Comparison of ENCODE assay signal across 21 cellular contexts in genomic region chr7:138025215-138026186, GRCh38. TPM values are rescaled to one million over a fixed set of nuclear protein-coding genes. Genes with fewer than 3 reads are reported as not detected.
DNase-seq lines count a peak whose midpoint lies in the region; ATAC-seq and TF ChIP-seq lines count a peak whose summit lies in the region.
"Had no signal": no experiment of that assay in that cellular context is flagged by ENCODE, and none has a peak within 500 bp of the region (broad histone marks: within the 10 kb centered on the region; RNA-seq: fewer than 3 reads in every experiment).

No MANE protein-coding gene starts in this region.

- CTCF ChIA-PET in PC-9 (lab: Charles Lee): no interaction called here

- intact Hi-C loops in PC-9 (cut with micrococcal nuclease; ENCODE audit: unreplicated experiment) (loop anchor here (5.0 kb wide), 1 partner anchor 477 kb away; no protein-coding TSS in a partner anchor), cardiac septum (cut with DNase I) (no loop called here)

- H3K9me3 ChIP-seq in PC-9 (ENCODE audit: insufficient read depth, low read depth): peaks cover 4% of the 10 kb centered on the region; the same call in 1 of the 2 replicates
- H3K9me3 ChIP-seq: ascending aorta, gastrocnemius medialis, lower lobe of right lung, transverse colon had no signal

- H3F3A ChIP-seq in PC-9 (ENCODE audit: insufficient read depth, low read depth): peaks cover 10% of the 10 kb centered on the region

- peak overlapping the region; percentile 4; the same call in 1 of the 2 replicates for H3K4me2 ChIP-seq in PC-9

- peak in 1 of 2 experiments; percentile 73 for DNase-seq in PC-9
- DNase-seq in medulla oblongata (ENCODE audit: extremely low spot score): no peak
- DNase-seq in cardiac septum (ENCODE audit: low spot score): no peak
- DNase-seq in HT-29 (ENCODE audit: low spot score): no peak
- DNase-seq: activated CD4-positive, CD25-positive, alpha-beta regulatory T cell; CD8-positive, alpha-beta T cell; cerebellar nuclear complex; DMS79; gastrocnemius medialis; H7; lower lobe of right lung; NCI-H1092; NCI-H510A treated with DMSO at 0.1 percent for 48 hours; transverse colon had no signal

- H3K9me2 ChIP-seq in PC-9 (ENCODE audit: insufficient read depth): no peaks in the 10 kb centered on the region

- no peaks in the 10 kb centered on the region for H3K79me2 ChIP-seq in PC-9 (ENCODE audit: low read depth)

- no peak for TF ChIP-seq CTCF in PC-9 (conservative IDR thresholded peaks at IDR 0.05)

- H3K4me3 ChIP-seq in PC-9: no peak overlapping the region
- H3K4me3 ChIP-seq: ascending aorta, gastrocnemius medialis, lower lobe of right lung, skin epidermis, transverse colon had no signal

- peaks cover 22% of the 10 kb centered on the region for H3K4me1 ChIP-seq in PC-9 (replicated peaks; ENCODE audit: insufficient read depth)
- H3K4me1 ChIP-seq: ascending aorta, gastrocnemius medialis, lower lobe of right lung, transverse colon had no signal

- ATAC-seq in GM18502 (IDR thresholded peaks at IDR 0.05; ENCODE audit: poor library complexity, unreplicated experiment) (peak; percentile 44), GM21528 (IDR thresholded peaks at IDR 0.05; ENCODE audit: low FRiP score, unreplicated experiment) (peak; percentile 45), HG03025 (IDR thresholded peaks at IDR 0.05; ENCODE audit: low FRiP score, unreplicated experiment) (peak; percentile 47), HG02840 (IDR thresholded peaks at IDR 0.05; ENCODE audit: low FRiP score, unreplicated experiment) (no peak)
- ATAC-seq: CD8-positive, alpha-beta T cell; gastrocnemius medialis; lower lobe of right lung had no signal

- POLR2A ChIA-PET in PC-9 (lab: Charles Lee; ENCODE audit: unreplicated experiment): no interaction called here

- H2AFZ ChIP-seq in PC-9: no peak overlapping the region

- no TSS peak for BruUV-seq in PC-9 (replicated peaks; lab: Mats Ljungman, UMichigan)

- no peaks in the 10 kb centered on the region for H3K36me3 ChIP-seq in PC-9 (ENCODE audit: low read depth)
- H3K36me3 ChIP-seq: ascending aorta, gastrocnemius medialis, lower lobe of right lung, transverse colon had no signal

- peak overlapping the region; percentile 18; the same call in 1 of the 2 replicates for H3K27ac ChIP-seq in PC-9
- H3K27ac ChIP-seq: ascending aorta, gastrocnemius medialis, lower lobe of right lung, skin epidermis had no signal

- H4K20me1 ChIP-seq in PC-9 (ENCODE audit: insufficient read depth): no peaks in the 10 kb centered on the region

- H3K27me3 ChIP-seq in PC-9 (ENCODE audit: insufficient read depth, low read depth): no peaks in the 10 kb centered on the region
- H3K27me3 ChIP-seq: ascending aorta, gastrocnemius medialis, transverse colon had no signal

RNA-seq across cellular contexts. Expression of gene CREB3L2, which starts 23.6 kb away (rescaled TPM):
- total RNA-seq in PC-9 (2021) (41.2 and 41.9 TPM in 2 replicates), cardiac septum (30.1 TPM)
- 3.2 and 4.1 TPM in 2 replicates for total RNA-seq in HT-29 (2014; rRNA removed; shearing (Covaris generic))

RNA-seq across cellular contexts. Expression of gene AKR1D1, which starts 50.8 kb away (rescaled TPM):
- not detected in 2 replicates for total RNA-seq in PC-9 (2021)
- total RNA-seq in cardiac septum: not detected
- not detected in 2 replicates for total RNA-seq in HT-29 (2014; rRNA removed; shearing (Covaris generic))
- total RNA-seq: ascending aorta; CD8-positive, alpha-beta T cell; H7; LHCN-M2; lower lobe of right lung; transverse colon had no signal
